In genomic region chr4:107666134-107666533, GRCh38 we compare ENCODE assay signal across 10 cellular contexts. TPM values are rescaled to one million over a fixed set of nuclear protein-coding genes. Genes with fewer than 3 reads are reported as not detected.
DNase-seq lines count a peak whose midpoint lies in the region; ATAC-seq, FAIRE-seq and TF ChIP-seq lines count a peak whose summit lies in the region.
"Had no signal": no experiment of that assay in that cellular context is flagged by ENCODE, and none has a peak within 500 bp of the region (broad histone marks: within the 10 kb centered on the region; RNA-seq: fewer than 3 reads in every experiment).

No MANE protein-coding gene starts in this region.

- H2BK15ac ChIP-seq in mesendoderm (replicated peaks; ENCODE audit: low read depth), result no peak overlapping the region

- no peak overlapping the region for H3K56ac ChIP-seq in mesendoderm (ENCODE audit: low read length)

- no peak for TF ChIP-seq POLR2A in HepG2 (IDR thresholded peaks at IDR 0.05; ENCODE audit: insufficient read depth in 1 of 2, low read depth in 2 of 2, low read length in 2 of 2)

- H3K4ac ChIP-seq in mesendoderm (ENCODE audit: low read depth, low read length), result no peak overlapping the region

- H4K20me1 ChIP-seq in HepG2 (ENCODE audit: insufficient read depth, low read length), result no peaks in the 10 kb centered on the region

- no peak overlapping the region for H2BK120ac ChIP-seq in mesendoderm (ENCODE audit: low read depth, low read length)

- peaks cover 1 to 12% of the 10 kb centered on the region in 2 experiments; a peak in 3 of 5 replicates for H3K36me3 ChIP-seq in HepG2 (replicated peaks in 1 of 2; ENCODE audit: control insufficient read depth in 1 of 2, insufficient read depth in 2 of 2, low read length in 2 of 2)
- H3K36me3 ChIP-seq in mesendoderm (ENCODE audit: control insufficient read depth, insufficient read depth, low read length), result no peaks in the 10 kb centered on the region

- TF ChIP-seq EP300 in HepG2 (IDR thresholded peaks at IDR 0.05; ENCODE audit: low read depth in 2 of 2, low read length in 2 of 2) (no peak), HepG2 (CRISPR knock-in tag; IDR thresholded peaks at IDR 0.05; ENCODE audit: borderline replicate concordance) (no peak)

- no peaks in the 10 kb centered on the region for H3K79me1 ChIP-seq in mesendoderm (ENCODE audit: low read length)

- in situ Hi-C loops in HepG2 (cut with HindIII; ENCODE audit: extremely low pct_ligation_motif_present, low pct_unique_long_range_greater_than_20kb), result no loop called here

- H4K8ac ChIP-seq in mesendoderm (ENCODE audit: low read depth, low read length), result no peak overlapping the region

- H3K79me2 ChIP-seq in HepG2 (ENCODE audit: insufficient read depth, low read length), result no peaks in the 10 kb centered on the region
- H3K79me2 ChIP-seq in mesendoderm (ENCODE audit: control insufficient read depth, insufficient read depth, low read length), result no peaks in the 10 kb centered on the region

- DNase-seq in AG09309 (ENCODE audit: low read depth) (no peak), LHCN-M2 (ENCODE audit: low read depth) (peak; percentile 45), astrocyte of the hippocampus (ENCODE audit: low read depth, low spot score) (peak; percentile 46), HepG2 (ENCODE audit: low spot score) (peak; percentile 10), mesendoderm (no peak), omental fat pad (ENCODE audit: low spot score) (no peak)
- DNase-seq: natural killer cell; stimulated activated naive CD4-positive, alpha-beta T cell treated with Interleukin-2 at 50 U/mL for 16 hours had no signal

- H3K9ac ChIP-seq in HepG2 (ENCODE audit: insufficient read depth, low read depth, low read length), result no peak overlapping the region
- no peak overlapping the region for H3K9ac ChIP-seq in mesendoderm (ENCODE audit: low read length)

- BruUV-seq in HepG2 (replicated peaks; lab: Mats Ljungman, UMichigan), result no TSS peak

- H2BK5ac ChIP-seq in mesendoderm (ENCODE audit: low read length), result no peak overlapping the region

- ATAC-seq in HepG2 (no peak), GM21381 (IDR thresholded peaks at IDR 0.05; ENCODE audit: unreplicated experiment) (no peak), omental fat pad (ENCODE audit: low FRiP score) (no peak)
- ATAC-seq in activated CD4-positive, CD25-positive, alpha-beta regulatory T cell treated with anti-CD3 and anti-CD28 coated beads, Interleukin-2, amount 50 U/mL, for 24 hours, result no peak
- ATAC-seq: natural killer cell had no signal

- H3K4me1 ChIP-seq in HepG2 (ENCODE audit: insufficient read depth, low read length) (no peaks in the 10 kb centered on the region), mesendoderm (ENCODE audit: control insufficient read depth, low read depth, low read length) (no peaks in the 10 kb centered on the region)

- no peak overlapping the region for H3K23ac ChIP-seq in mesendoderm (ENCODE audit: low read length)

- no peak overlapping the region for H2AK5ac ChIP-seq in mesendoderm (ENCODE audit: low read length)

- 46% methylated on average over 1 of the region's 1 CpG for WGBS in HepG2 (ENCODE audit: low lambda C conversion rate)
- no CpG with 5 or more reads among the region's 1 CpG for WGBS in mesendoderm (ENCODE audit: extremely low coverage, insufficient coverage, low lambda C conversion rate)

- H3K4me3 ChIP-seq in AG09309 (ENCODE audit: control insufficient read depth, low read depth, low read length) (no peak overlapping the region), HepG2 (replicated peaks in 1 of 3; ENCODE audit: insufficient read depth in 1 of 3, low read depth in 2 of 3, low read length in 3 of 3) (no peak overlapping the region), mesendoderm (ENCODE audit: low read length) (no peak overlapping the region)

- POLR2A ChIA-PET in HepG2 (lab: Yijun Ruan, JAX), result no interaction called here

- no peak for FAIRE-seq in HepG2 (lab: Jason Lieb, UNC)

- intact Hi-C loops in HepG2 (cut with micrococcal nuclease; ENCODE audit: unreplicated experiment), result loop anchor here (1.0 to 5.0 kb wide), 2 partner anchors 71 to 87 kb away; no protein-coding TSS in a partner anchor

- TF ChIP-seq RAD21 in HepG2 (CRISPR knock-in tag; IDR thresholded peaks at IDR 0.05), result no peak

- H3K4me2 ChIP-seq in HepG2 (ENCODE audit: low read depth, low read length) (no peak overlapping the region), mesendoderm (ENCODE audit: low read length) (no peak overlapping the region)

- CTCF ChIA-PET in HepG2 (lab: Yijun Ruan, JAX; ENCODE audit: low intra/inter-chr PET ratio, low total read pairs), result interaction anchor here (1.2 kb wide), 1 partner anchor 87 kb away, joined by 5 read pairs; no protein-coding TSS in a partner anchor

- TF ChIP-seq CTCF in AG09309 (IDR thresholded peaks at IDR 0.05; ENCODE audit: control insufficient read depth, insufficient read depth, low read depth, low read length, missing control alignments) (peak; percentile 24), HepG2 (CRISPR knock-in tag; IDR thresholded peaks at IDR 0.05) (peak; percentile 46), omental fat pad (IDR thresholded peaks at IDR 0.05) (no peak)

- no peak overlapping the region for H3K27ac ChIP-seq in HepG2 (ENCODE audit: extremely low read length, insufficient read depth, low read length)
- H3K27ac ChIP-seq in mesendoderm (ENCODE audit: low read depth, low read length), result no peak overlapping the region

- H2AFZ ChIP-seq in HepG2 (ENCODE audit: low read length), result no peak overlapping the region

- H3K27me3 ChIP-seq in HepG2 (ENCODE audit: control insufficient read depth in 1 of 2, insufficient read depth in 2 of 2, low read length in 2 of 2) (no peaks in the 10 kb centered on the region), mesendoderm (ENCODE audit: insufficient read depth, low read length, poor library complexity) (no peaks in the 10 kb centered on the region)

- H3K18ac ChIP-seq in mesendoderm (ENCODE audit: low read length), result no peak overlapping the region

- H3K9me3 ChIP-seq in HepG2 (ENCODE audit: low read length), result no peaks in the 10 kb centered on the region

- no peak overlapping the region for H4K5ac ChIP-seq in mesendoderm (ENCODE audit: low read length)

TF ChIP-seq in HepG2, 621 proteins besides CTCF, POLR2A, EP300 and RAD21:
- peak; percentile 64; the same call in 1 of the 2 replicates for TF ChIP-seq STAG1 (CRISPR knock-in tag; IDR thresholded peaks at IDR 0.05)
- TF ChIP-seq RXRA (CRISPR knock-in tag; IDR thresholded peaks at IDR 0.05), result no peak
- no peak for TF ChIP-seq ZNF362 (CRISPR knock-in tag; IDR thresholded peaks at IDR 0.05; ENCODE audit: borderline replicate concordance)
- TF ChIP-seq ZFP36L2 (CRISPR knock-in tag; IDR thresholded peaks at IDR 0.05), result no peak
- no peak for TF ChIP-seq FOXK2 (IDR thresholded peaks at IDR 0.05)

RNA-seq across cellular contexts. Expression of gene PAPSS1, which starts 53.9 kb away (rescaled TPM):
- total RNA-seq in LHCN-M2 (2014; rRNA removed) (80.1 and 84.2 TPM in 2 replicates), HepG2 (2016; rRNA removed; fragmentation: Illumina TruSeq; extraction: Trizol) (126 and 170 TPM in 2 replicates), omental fat pad (10 to 100 TPM; 29.4 to 41.5 (median 37.6) TPM)
- polyA plus RNA-seq in LHCN-M2 (2012), result 78.6 TPM
- 73.6 and 81.4 TPM in 2 replicates for total RNA-seq in HepG2 (2016; cell fraction: cytosol; rRNA removed; fragmentation: Illumina TruSeq; extraction: Trizol; ENCODE audit: low read depth)
- total RNA-seq in HepG2 (2016; cell fraction: insoluble cytoplasmic fraction; rRNA removed; fragmentation: Illumina TruSeq; extraction: Trizol), result 127 and 163 TPM in 2 replicates
- total RNA-seq in HepG2 (2016; cell fraction: membrane; rRNA removed; fragmentation: Illumina TruSeq; extraction: Trizol), result 33.8 and 41.6 TPM in 2 replicates
- total RNA-seq in HepG2 (2016; cell fraction: nucleus; rRNA removed; fragmentation: Illumina TruSeq; extraction: Trizol), result 77.5 and 82.3 TPM in 2 replicates
- polyA plus RNA-seq in HepG2 (2011; rRNA removed), result 71.9 and 105 TPM in 2 replicates
- polyA plus RNA-seq in HepG2 (2011; cell fraction: cytosol; rRNA removed), result 84.4 and 86.8 TPM in 2 replicates
- 50.7 and 63.9 TPM in 2 replicates for polyA plus RNA-seq in HepG2 (2011; cell fraction: nucleus; rRNA removed)
- polyA plus RNA-seq in HepG2 (2012), result 64.1 and 73.2 TPM in 2 replicates
- 4.8 and 5.5 TPM in 2 replicates for polyA plus RNA-seq in HepG2 (2016; cell fraction: cytosol; fragmentation: Illumina TruSeq; extraction: Trizol; ENCODE audit: low read depth)
- polyA plus RNA-seq in HepG2 (2016; cell fraction: insoluble cytoplasmic fraction; fragmentation: Illumina TruSeq; extraction: Trizol; ENCODE audit: low read depth), result 147 and 149 TPM in 2 replicates
- polyA plus RNA-seq in HepG2 (2016; cell fraction: membrane; fragmentation: Illumina TruSeq; extraction: Trizol; ENCODE audit: low read depth), result 9.3 and 13.3 TPM in 2 replicates
- 67.7 and 74.4 TPM in 2 replicates for polyA plus RNA-seq in HepG2 (2016; cell fraction: nucleus; fragmentation: Illumina TruSeq; extraction: Trizol; ENCODE audit: insufficient read depth, low read depth)
- 32.2 and 93.6 TPM in 2 replicates for polyA minus RNA-seq in HepG2 (2011; rRNA and poly(A)+ RNA removed; ENCODE audit: low replicate concordance)
- 53.5 and 55.5 TPM in 2 replicates for polyA minus RNA-seq in HepG2 (2011; cell fraction: cytosol; rRNA and poly(A)+ RNA removed)
- polyA minus RNA-seq in HepG2 (2011; cell fraction: nucleus; rRNA and poly(A)+ RNA removed), result 75.1 and 79.7 TPM in 2 replicates
- 35.1 TPM for polyA plus RNA-seq in mesendoderm (2013, experiment 1 of 2)
- 41.9 TPM for polyA plus RNA-seq in mesendoderm (2013, experiment 2 of 2)

Comparison
In these comparisons a context has a peak if more than half of its experiments do, and no peak if none do; other contexts are left out.
1. DNase-seq: peak in LHCN-M2 (single experiment), astrocyte of the hippocampus (single experiment) and HepG2 (single experiment); none in AG09309 (single experiment), mesendoderm (single experiment) and omental fat pad (single experiment).
2. CTCF ChIP-seq: peak in AG09309 (single experiment) and HepG2 (single experiment); none in omental fat pad (0 of 3).